Comparison of ENCODE assay signal across 2 cellular contexts in the genomic region with DNA sequence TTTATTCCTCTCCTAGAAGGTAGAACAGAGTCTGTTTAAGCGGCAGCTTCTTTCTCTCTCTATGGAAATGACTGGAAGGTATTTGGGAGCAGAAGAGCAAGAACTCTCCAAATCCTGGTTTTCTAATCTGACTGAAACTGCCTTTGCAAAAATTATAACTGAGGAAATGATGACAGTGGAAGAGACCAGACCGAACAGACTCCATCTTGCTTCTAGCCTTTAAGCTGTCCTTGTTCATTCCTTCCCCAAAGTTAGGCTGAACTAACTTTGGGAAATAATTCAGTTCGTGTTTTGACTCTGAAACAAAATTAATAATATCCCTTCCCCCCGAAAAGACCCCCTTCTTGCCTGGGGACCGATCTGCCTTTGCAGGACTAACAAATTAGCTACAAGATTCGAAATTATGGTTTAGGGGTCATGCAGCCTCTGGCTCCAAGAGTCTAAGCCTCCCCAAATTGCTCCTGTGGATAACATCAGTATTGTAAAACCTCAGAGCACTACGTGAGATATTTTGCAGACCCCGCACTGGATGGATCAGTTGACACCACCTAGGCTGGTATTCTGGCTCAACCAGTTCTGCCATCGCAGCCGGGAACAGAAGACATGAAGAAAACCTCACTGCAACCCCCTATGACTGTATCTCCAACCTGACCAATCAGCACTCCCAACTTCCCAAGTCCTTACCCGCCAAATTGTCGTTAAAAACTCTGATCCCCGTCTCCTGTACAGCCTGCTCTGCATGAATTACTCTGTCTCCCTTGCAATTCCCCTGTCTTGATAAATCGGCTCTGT.
TF ChIP-seq lines count a peak whose summit lies in the region.

No MANE protein-coding gene starts in this region.

TF ChIP-seq in H1, 55 proteins besides CTCF, POLR2A, EP300 and RAD21:
- no peak for TF ChIP-seq SUZ12 (IDR thresholded peaks at IDR 0.05; ENCODE audit: low read length)
- TF ChIP-seq, protein P1, sequence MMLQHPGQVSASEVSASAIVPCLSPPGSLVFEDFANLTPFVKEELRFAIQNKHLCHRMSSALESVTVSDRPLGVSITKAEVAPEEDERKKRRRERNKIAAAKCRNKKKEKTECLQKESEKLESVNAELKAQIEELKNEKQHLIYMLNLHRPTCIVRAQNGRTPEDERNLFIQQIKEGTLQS (IDR thresholded peaks at IDR 0.05; ENCODE audit: insufficient read depth, low read depth, low read length) = no peak
- TF ChIP-seq HDAC6 (IDR thresholded peaks at IDR 0.05; ENCODE audit: low read depth, low read length) = no peak
- TF ChIP-seq TAF7 (optimal IDR thresholded peaks at IDR 0.05; ENCODE audit: borderline replicate concordance, low read depth, low read length) = no peak
- TF ChIP-seq GABPA (IDR thresholded peaks at IDR 0.05; ENCODE audit: borderline replicate concordance, insufficient read depth, low read length) = no peak

TF ChIP-seq in HEK293T, 16 proteins besides CTCF, POLR2A, EP300 and RAD21:
- TF ChIP-seq TARDBP (IDR thresholded peaks at IDR 0.05) (no peak), BHLHE40 (IDR thresholded peaks at IDR 0.05; ENCODE audit: borderline replicate concordance) (no peak), SUZ12 (IDR thresholded peaks at IDR 0.05) (no peak), ZNF384 (IDR thresholded peaks at IDR 0.05) (no peak)
